ENCODE assay signal across 9 cellular contexts in genomic region chr3:52022323-52023100, GRCh38. TPM values are rescaled to one million over a fixed set of nuclear protein-coding genes. Genes with fewer than 3 reads are reported as not detected.
DNase-seq lines count a peak whose midpoint lies in the region; ATAC-seq and TF ChIP-seq lines count a peak whose summit lies in the region.
"Had no signal": no experiment of that assay in that cellular context is flagged by ENCODE, and none has a peak within 500 bp of the region (broad histone marks: within the 10 kb centered on the region; RNA-seq: fewer than 3 reads in every experiment).

No MANE protein-coding gene starts in this region.

- H3K27ac ChIP-seq in BLaER1 treated with 17β-estradiol and CSF1 and Interleukin-3, amounts not matched to agents 10 nM and 100 nM = peak overlapping the region in 7 of 11 experiments; percentile 55 to 83 (median 63); a peak in 12 of 22 replicates
- H3K27ac ChIP-seq in lung (ENCODE audit: low read depth in 1 of 2, low read length in 1 of 2) = peak overlapping the region; percentile 17 to 92
- H3K27ac ChIP-seq: right lobe of liver had no signal

- H3K36me3 Mint-ChIP-seq in T-helper 17 cell (ENCODE audit: low read depth) = no peaks in the 10 kb centered on the region

- no peak overlapping the region; a peak in 1 of 20 replicates for H3K4me3 ChIP-seq in BLaER1 treated with 17β-estradiol and CSF1 and Interleukin-3, amounts not matched to agents 10 nM and 100 nM
- no peak overlapping the region for H3K4me3 ChIP-seq in lung
- H3K4me3 ChIP-seq: right lobe of liver had no signal

- peaks cover 30% of the 10 kb centered on the region for H3K4me1 Mint-ChIP-seq in T-helper 17 cell

- peaks cover 76 to 95% (median 93%) of the 10 kb centered on the region in 10 experiments for H3K4me1 ChIP-seq in BLaER1 treated with 17β-estradiol and CSF1 and Interleukin-3, amounts not matched to agents 10 nM and 100 nM
- peaks cover 20 to 36% of the 10 kb centered on the region in 2 donors for H3K4me1 ChIP-seq in lung (ENCODE audit: control insufficient read depth in 2 of 2, insufficient read depth in 2 of 2, low read length in 2 of 2)
- H3K4me1 ChIP-seq: right lobe of liver had no signal

- in situ Hi-C loops in GM13976 (cut with MboI; ENCODE audit: low sequenced_read_pairs, unreplicated experiment) = no loop called here

- peaks cover 0 to 3% (median 0%) of the 10 kb centered on the region in 11 experiments; a peak in 1 of 22 replicates for H3K27me3 ChIP-seq in BLaER1 treated with 17β-estradiol and CSF1 and Interleukin-3, amounts not matched to agents 10 nM and 100 nM
- no peaks in the 10 kb centered on the region for H3K27me3 ChIP-seq in lung (ENCODE audit: control insufficient read depth, insufficient read depth)
- H3K27me3 ChIP-seq: right lobe of liver had no signal

- H3K27me3 Mint-ChIP-seq in T-helper 17 cell = no peaks in the 10 kb centered on the region

- H3K4me3 Mint-ChIP-seq in T-helper 17 cell = no peak overlapping the region
- H3K4me3 Mint-ChIP-seq: dendritic cell treated with granulocyte-macrophage colony-stimulating factor and Interleukin-4, amounts not matched to agents 40 ng/mL and 50 ng/mL, for 4 days had no signal

- no peaks in the 10 kb centered on the region for H4K20me1 ChIP-seq in BLaER1 treated with 17β-estradiol and CSF1 and Interleukin-3, amounts not matched to agents 10 nM and 100 nM

- H3K27ac Mint-ChIP-seq in T-helper 17 cell = peak overlapping the region; percentile 83
- H3K27ac Mint-ChIP-seq: dendritic cell treated with granulocyte-macrophage colony-stimulating factor and Interleukin-4, amounts not matched to agents 40 ng/mL and 50 ng/mL, for 4 days had no signal

- no peak for TF ChIP-seq CTCF in lung (IDR thresholded peaks at IDR 0.05; ENCODE audit: control extremely low read depth, extremely low read depth)
- TF ChIP-seq CTCF in GM13976 (IDR thresholded peaks at IDR 0.05; ENCODE audit: borderline replicate concordance, control extremely low read depth, extremely low read depth, insufficient read depth, missing control alignments) = no peak

- DNase-seq in T-helper 17 cell (no peak), lung (ENCODE audit: low spot score) (no peak), DMS53 (lab: John Stamatoyannopoulos, UW) (no peak), glomerular visceral epithelial cell (ENCODE audit: extremely low spot score) (no peak), GM13976 (ENCODE audit: low spot score) (no peak)
- DNase-seq: right lobe of liver, SIG-M5 had no signal

- ATAC-seq in T-helper 17 cell (no peak), lung (ENCODE audit: insufficient read depth, low FRiP score) (no peak)

- WGBS in lung, 2 donors = 66 to 84% methylated on average over 20 of the region's 20 CpGs

- H3K9ac ChIP-seq in BLaER1 treated with 17β-estradiol and CSF1 and Interleukin-3, amounts not matched to agents 10 nM and 100 nM = peak overlapping the region in 1 of 11 experiments; percentile 54; a peak in 3 of 22 replicates

- peak overlapping the region; percentile 75 to 98 (median 86) for H3K4me2 ChIP-seq in BLaER1 treated with 17β-estradiol and CSF1 and Interleukin-3, amounts not matched to agents 10 nM and 100 nM

- H3K9me3 ChIP-seq in BLaER1 treated with 17β-estradiol and CSF1 and Interleukin-3, amounts not matched to agents 10 nM and 100 nM (replicated peaks in 1 of 11) = no peaks in the 10 kb centered on the region
- H3K9me3 ChIP-seq in T-helper 17 cell (ENCODE audit: control insufficient read depth, low read length, poor library complexity, severe bottlenecking) (no peaks in the 10 kb centered on the region), lung (ENCODE audit: control insufficient read depth in 2 of 2, insufficient read depth in 1 of 2, low read length in 1 of 2) (no peaks in the 10 kb centered on the region)
- H3K9me3 ChIP-seq: right lobe of liver had no signal

- no peaks in the 10 kb centered on the region for H3K36me3 ChIP-seq in BLaER1 treated with 17β-estradiol and CSF1 and Interleukin-3, amounts not matched to agents 10 nM and 100 nM
- no peaks in the 10 kb centered on the region for H3K36me3 ChIP-seq in lung (ENCODE audit: control insufficient read depth in 2 of 2, insufficient read depth in 2 of 2, low read length in 2 of 2)
- H3K36me3 ChIP-seq: right lobe of liver had no signal

RNA-seq across cellular contexts. Expression of gene RPL29, which starts 26.8 kb away (rescaled TPM):
- 1,000 to 10,000 TPM; 1,359 to 1,493 TPM for total RNA-seq in T-helper 17 cell
- total RNA-seq in lung = 100 to 1,000 TPM; 711 to 912 TPM
- polyA plus RNA-seq in lung = 1,000 to 10,000 TPM; 1,556 to 2,402 TPM

RNA-seq across cellular contexts. Expression of gene DUSP7, which starts 33.9 kb away (rescaled TPM):
- total RNA-seq in T-helper 17 cell (10 to 100 TPM; 15.8 to 18.6 TPM), lung (10 to 100 TPM; 16.5 to 36.2 TPM)
- 10 to 100 TPM; 10.2 to 25.2 TPM for polyA plus RNA-seq in lung

RNA-seq across cellular contexts. Expression of gene ACY1, which starts 39.2 kb away (rescaled TPM):
- 1 to 10 TPM; 7.1 to 7.6 TPM for total RNA-seq in T-helper 17 cell
- 10 to 100 TPM; 19.6 to 52.6 TPM for total RNA-seq in lung
- polyA plus RNA-seq in lung = 10 to 100 TPM; 31.7 to 46.2 TPM

RNA-seq across cellular contexts. Expression of gene ABHD14A, which starts 47.6 kb away (rescaled TPM):
- 10 to 100 TPM; 13.9 to 14.6 TPM for total RNA-seq in T-helper 17 cell
- 10 to 100 TPM in 1 of 2 donors, 1 to 10 TPM in 1; 7.2 to 24.5 TPM for total RNA-seq in lung
- polyA plus RNA-seq in lung = 10 to 100 TPM; 19.1 to 62.8 TPM

RNA-seq across cellular contexts. Expression of gene ABHD14B, which starts 48.7 kb away (rescaled TPM):
- total RNA-seq in T-helper 17 cell (10 to 100 TPM; 34.8 to 51.1 TPM), lung (10 to 100 TPM; 26.3 to 44.9 TPM)
- polyA plus RNA-seq in lung = 10 to 100 TPM; 37.5 to 88.1 TPM
